11 cellular contexts compared by ENCODE assay signal in genomic region chr10:123134058-123134914, GRCh38. TPM values are rescaled to one million over a fixed set of nuclear protein-coding genes. Genes with fewer than 3 reads are reported as not detected.
DNase-seq lines count a peak whose midpoint lies in the region; TF ChIP-seq lines count a peak whose summit lies in the region.
"Had no signal": no experiment of that assay in that cellular context is flagged by ENCODE, and none has a peak within 500 bp of the region (broad histone marks: within the 10 kb centered on the region; RNA-seq: fewer than 3 reads in every experiment).

No MANE protein-coding gene starts in this region.

- H3K36me3 ChIP-seq in endodermal cell (ENCODE audit: control insufficient read depth, insufficient read depth, low read length): no peaks in the 10 kb centered on the region

- peak overlapping the region; percentile 68 for H3K4me3 ChIP-seq in Jurkat, Clone E6-1 (ENCODE audit: low read length)
- no peak overlapping the region for H3K4me3 ChIP-seq in endodermal cell (ENCODE audit: low read length)

- peak overlapping the region; percentile 41 for H3K4me3 Mint-ChIP-seq in endodermal cell
- H3K4me3 Mint-ChIP-seq in progenitor cell of endocrine pancreas (ENCODE audit: low read depth): no peak overlapping the region

- TF ChIP-seq CTCF in endodermal cell (conservative IDR thresholded peaks at IDR 0.05) (no peak), progenitor cell of endocrine pancreas (IDR thresholded peaks at IDR 0.05; ENCODE audit: unreplicated experiment) (no peak)

- H3K4me1 ChIP-seq in endodermal cell (ENCODE audit: control insufficient read depth, insufficient read depth, low read length): peaks cover 19% of the 10 kb centered on the region

- H3K9ac ChIP-seq in endodermal cell (ENCODE audit: extremely low read depth, low read length, poor library complexity, severe bottlenecking): no peak overlapping the region

- H3K9me3 ChIP-seq in endodermal cell (ENCODE audit: control insufficient read depth, low read length): no peaks in the 10 kb centered on the region

- WGBS in endodermal cell (ENCODE audit: insufficient coverage in 1 of 2, insufficient read length in 1 of 2), 2 experiments: 1 to 2% methylated on average over 21 to 56 of the region's 56 CpGs

- peaks cover 97% of the 10 kb centered on the region for H3K27me3 Mint-ChIP-seq in endodermal cell (ENCODE audit: insufficient read depth)
- peaks cover 85% of the 10 kb centered on the region for H3K27me3 Mint-ChIP-seq in progenitor cell of endocrine pancreas

- H3K27me3 ChIP-seq in endodermal cell (ENCODE audit: control insufficient read depth, insufficient read depth, low read length, poor library complexity, severe bottlenecking): peaks cover 100% of the 10 kb centered on the region

- H3K9me3 Mint-ChIP-seq in endodermal cell (no peaks in the 10 kb centered on the region), progenitor cell of endocrine pancreas (ENCODE audit: low read depth) (no peaks in the 10 kb centered on the region)

- no peak overlapping the region for H3K27ac Mint-ChIP-seq in endodermal cell
- peak overlapping the region; percentile 33 for H3K27ac Mint-ChIP-seq in progenitor cell of endocrine pancreas

- H3K27ac ChIP-seq in endodermal cell (ENCODE audit: low read depth, low read length): no peak overlapping the region

- H3K4me1 Mint-ChIP-seq in endodermal cell (peaks cover 15% of the 10 kb centered on the region), progenitor cell of endocrine pancreas (ENCODE audit: low read depth) (peaks cover 10% of the 10 kb centered on the region)

- peak; percentile 40 for DNase-seq in NCI-H82 (lab: John Stamatoyannopoulos, UW)
- no peak for DNase-seq in NCI-H82 treated with DMSO at 0.1 percent for 48 hours (lab: John Stamatoyannopoulos, UW; ENCODE audit: unreplicated experiment)
- no peak for DNase-seq in Jurkat, Clone E6-1 (ENCODE audit: low read depth, low spot score)
- DNase-seq in endodermal cell: no peak
- DNase-seq in progenitor cell of endocrine pancreas (ENCODE audit: low spot score, unreplicated experiment): no peak
- DNase-seq in NCI-H510A (lab: John Stamatoyannopoulos, UW): no peak
- no peak for DNase-seq in NCI-H146 treated with DMSO at 0.1 percent for 48 hours (lab: John Stamatoyannopoulos, UW; ENCODE audit: unreplicated experiment)
- no peak for DNase-seq in H4 (ENCODE audit: low spot score)
- DNase-seq: ACHN, foreskin melanocyte had no signal

- H3K36me3 Mint-ChIP-seq in endodermal cell (ENCODE audit: low read depth) (no peaks in the 10 kb centered on the region), progenitor cell of endocrine pancreas (ENCODE audit: insufficient read depth) (no peaks in the 10 kb centered on the region)

RNA-seq across cellular contexts. Expression of gene HMX3, which starts 1.5 kb away (rescaled TPM):
- polyA plus RNA-seq in Jurkat, Clone E6-1 (2012; ENCODE audit: insufficient read depth, insufficient read length): 5.0 TPM
- total RNA-seq in endodermal cell: not detected
- polyA plus RNA-seq in endodermal cell (2013, experiment 1 of 2): not detected
- not detected for polyA plus RNA-seq in endodermal cell (2013, experiment 2 of 2)
- not detected in 2 replicates for total RNA-seq in progenitor cell of endocrine pancreas
- 0.45 TPM in 1 of 2 replicates, not detected in the other for total RNA-seq in H4 (2014; rRNA removed; shearing (Covaris generic))
- total RNA-seq: M059J had no signal

RNA-seq across cellular contexts. Expression of gene HMX2, which starts 13.7 kb away (rescaled TPM):
- 5.0 TPM for polyA plus RNA-seq in Jurkat, Clone E6-1 (2012; ENCODE audit: insufficient read depth, insufficient read length)
- not detected for total RNA-seq in endodermal cell
- polyA plus RNA-seq in endodermal cell (2013, experiment 1 of 2): 0.21 TPM
- polyA plus RNA-seq in endodermal cell (2013, experiment 2 of 2): not detected
- not detected in 2 replicates for total RNA-seq in progenitor cell of endocrine pancreas
- total RNA-seq in H4 (2014; rRNA removed; shearing (Covaris generic)): 0.27 TPM in 1 of 2 replicates, not detected in the other

RNA-seq across cellular contexts. Expression of gene BUB3, which starts 19.9 kb away (rescaled TPM):
- polyA plus RNA-seq in Jurkat, Clone E6-1 (2012; ENCODE audit: insufficient read depth, insufficient read length): 322 TPM
- 100 to 1,000 TPM; 113 to 130 TPM for total RNA-seq in endodermal cell
- polyA plus RNA-seq in endodermal cell (2013, experiment 1 of 2): 169 TPM
- polyA plus RNA-seq in endodermal cell (2013, experiment 2 of 2): 153 TPM
- total RNA-seq in progenitor cell of endocrine pancreas: 92.3 and 93.2 TPM in 2 replicates
- total RNA-seq in H4 (2014; rRNA removed; shearing (Covaris generic)): 220 and 223 TPM in 2 replicates
